ENCODE assay signal across 8 cellular contexts in the genomic region with DNA sequence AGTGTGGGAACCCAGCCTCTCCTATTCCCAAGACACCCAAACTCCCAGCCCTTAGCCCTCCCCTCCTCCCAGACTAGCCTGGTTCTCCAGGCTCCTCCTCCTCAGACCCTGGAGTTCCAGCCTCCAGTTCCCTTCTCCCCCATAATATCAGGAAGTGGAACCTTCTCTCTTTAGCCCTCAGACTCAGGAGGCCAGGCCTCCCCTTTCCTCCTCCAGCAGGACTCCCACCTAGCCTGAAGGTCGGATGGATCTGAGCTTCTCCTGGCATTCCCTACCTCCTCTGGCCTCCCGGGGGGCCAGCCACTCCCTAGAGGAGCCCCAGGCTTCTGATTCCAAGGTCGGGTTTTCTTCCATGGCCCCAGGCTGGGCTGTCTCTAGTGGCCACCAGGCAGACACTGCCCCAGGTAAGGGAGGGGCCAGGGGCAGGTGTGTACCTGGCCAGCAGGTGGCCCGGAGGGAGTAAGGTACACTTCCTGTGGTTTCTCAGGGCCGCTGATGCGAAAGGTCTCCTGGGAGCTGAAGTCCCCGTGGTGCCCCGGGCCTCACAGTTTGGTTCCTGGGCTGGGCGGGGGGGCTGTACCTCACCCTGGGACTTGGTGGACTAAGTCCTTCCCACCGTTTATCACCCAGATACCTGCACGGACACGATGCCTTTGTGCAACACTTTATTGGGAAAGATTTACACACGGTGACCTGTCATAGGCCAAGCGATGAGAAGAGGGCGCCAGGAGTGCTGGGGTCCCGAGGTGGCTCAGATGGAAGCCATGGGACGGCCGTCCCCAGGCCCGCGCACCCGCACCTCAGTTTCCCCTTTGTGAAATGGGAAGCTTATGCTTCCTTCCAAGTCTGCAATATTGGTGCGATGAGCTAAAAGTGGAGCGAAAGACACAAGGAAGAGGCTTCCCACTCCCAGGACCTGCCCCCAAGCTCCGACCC. TPM values are rescaled to one million over a fixed set of nuclear protein-coding genes. Genes with fewer than 3 reads are reported as not detected.
DNase-seq lines count a peak whose midpoint lies in the region; ATAC-seq and TF ChIP-seq lines count a peak whose summit lies in the region.

A gene with protein sequence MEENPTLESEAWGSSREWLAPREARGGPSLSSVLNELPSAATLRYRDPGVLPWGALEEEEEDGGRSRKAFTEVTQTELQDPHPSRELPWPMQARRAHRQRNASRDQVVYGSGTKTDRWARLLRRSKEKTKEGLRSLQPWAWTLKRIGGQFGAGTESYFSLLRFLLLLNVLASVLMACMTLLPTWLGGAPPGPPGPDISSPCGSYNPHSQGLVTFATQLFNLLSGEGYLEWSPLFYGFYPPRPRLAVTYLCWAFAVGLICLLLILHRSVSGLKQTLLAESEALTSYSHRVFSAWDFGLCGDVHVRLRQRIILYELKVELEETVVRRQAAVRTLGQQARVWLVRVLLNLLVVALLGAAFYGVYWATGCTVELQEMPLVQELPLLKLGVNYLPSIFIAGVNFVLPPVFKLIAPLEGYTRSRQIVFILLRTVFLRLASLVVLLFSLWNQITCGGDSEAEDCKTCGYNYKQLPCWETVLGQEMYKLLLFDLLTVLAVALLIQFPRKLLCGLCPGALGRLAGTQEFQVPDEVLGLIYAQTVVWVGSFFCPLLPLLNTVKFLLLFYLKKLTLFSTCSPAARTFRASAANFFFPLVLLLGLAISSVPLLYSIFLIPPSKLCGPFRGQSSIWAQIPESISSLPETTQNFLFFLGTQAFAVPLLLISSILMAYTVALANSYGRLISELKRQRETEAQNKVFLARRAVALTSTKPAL (minus strand): TSS at position 397 of the 936 bp plus-strand sequence. CDS start 43 bp downstream, at position 354.

- in situ Hi-C loops in GM13977 (cut with MboI; ENCODE audit: low pct_unique_long_range_greater_than_20kb, low sequenced_read_pairs, unreplicated experiment): no loop called here

- H3K4me3 ChIP-seq in fibroblast of mammary gland (ENCODE audit: control insufficient read depth, low read depth, low read length) (no peak within 1 kb of the TSS), psoas muscle (peak within 1 kb of the TSS; percentile 29), tibial artery (no peak within 1 kb of the TSS), testis (no peak within 1 kb of the TSS)

- H3K27me3 ChIP-seq in psoas muscle (ENCODE audit: insufficient read depth in 3 of 3, low read length in 2 of 3): peaks cover 0 to 18% (median 8%) of the 10 kb centered on the region in 3 donors
- peaks cover 0 to 21% of the 10 kb centered on the region in 2 donors for H3K27me3 ChIP-seq in tibial artery
- H3K27me3 ChIP-seq in testis: no peaks in the 10 kb centered on the region

- 19 to 27% (median 24%) methylated on average over 23 to 24 of the region's 24 CpGs for WGBS in psoas muscle, 3 donors
- 46 to 71% methylated on average over 8 to 24 of the region's 24 CpGs for WGBS in testis, 2 donors

- H3K27ac ChIP-seq in psoas muscle (no peak within 1 kb of the TSS), tibial artery (no peak within 1 kb of the TSS), testis (no peak within 1 kb of the TSS)

- TF ChIP-seq CTCF in GM13977 (IDR thresholded peaks at IDR 0.05; ENCODE audit: extremely low read depth, insufficient read depth, missing control alignments) (peak; percentile 10), fibroblast of mammary gland (conservative IDR thresholded peaks at IDR 0.05; ENCODE audit: control insufficient read depth, insufficient read depth, low read depth, low read length) (no peak), psoas muscle (IDR thresholded peaks at IDR 0.05) (no peak), tibial artery (IDR thresholded peaks at IDR 0.05) (no peak), testis (IDR thresholded peaks at IDR 0.05) (no peak)

- DNase-seq in GM13977 (ENCODE audit: low spot score): no peak
- peak; percentile 86 for DNase-seq in NCI-H510A treated with DMSO at 0.1 percent for 48 hours (lab: John Stamatoyannopoulos, UW)
- peak; percentile 35 for DNase-seq in fibroblast of mammary gland (ENCODE audit: low read depth)
- no peak for DNase-seq in psoas muscle
- DNase-seq in tibial artery: no peak
- no peak for DNase-seq in testis
- DNase-seq in activated CD4-positive, alpha-beta T cell treated with anti-CD3 and anti-CD28 coated beads, Interleukin-2, amount 50 U/mL, for 4 hours: no peak

- intact Hi-C loops in psoas muscle (cut with DNase I): no loop called here
- intact Hi-C loops in tibial artery (cut with DNase I; ENCODE audit: low total_unique reads): no loop called here
- intact Hi-C loops in testis (cut with DNase I; ENCODE audit: low total_unique reads): no loop called here

- ATAC-seq in psoas muscle: no peak
- no peak for ATAC-seq in HG02759 (IDR thresholded peaks at IDR 0.05; ENCODE audit: unreplicated experiment)

- TF ChIP-seq POLR2A in testis (IDR thresholded peaks at IDR 0.05): no peak

- H3K4me1 ChIP-seq in psoas muscle (no peaks in the 10 kb centered on the region), tibial artery (peaks cover 0 to 18% (median 3%) of the 10 kb centered on the region in 4 donors), testis (peaks cover 6% of the 10 kb centered on the region)

- H3K36me3 ChIP-seq in psoas muscle (ENCODE audit: insufficient read depth in 1 of 2, low read depth in 1 of 2) (no peaks in the 10 kb centered on the region), tibial artery (peaks cover 0 to 13% (median 13%) of the 10 kb centered on the region in 3 donors), testis (ENCODE audit: low read depth, missing control alignments) (no peaks in the 10 kb centered on the region)

- no peaks in the 10 kb centered on the region for H3K9me3 ChIP-seq in psoas muscle
- H3K9me3 ChIP-seq in tibial artery: no peaks in the 10 kb centered on the region
- H3K9me3 ChIP-seq in testis: no peaks in the 10 kb centered on the region

RNA-seq across cellular contexts. Expression of the gene that starts here (rescaled TPM):
- total RNA-seq in psoas muscle: 1 to 10 TPM in 1 of 4 donors, under 1 TPM in 2, not detected in 1; 0.55 to 2.5 (median 0.74) TPM
- polyA plus RNA-seq in psoas muscle: under 1 TPM; 0.64 to 0.70 (median 0.70) TPM
- under 1 TPM; 0.31 to 0.43 TPM for total RNA-seq in testis
- 4.1 TPM for polyA plus RNA-seq in testis (ENCODE audit: insufficient read depth, low read depth, low replicate concordance)

Comparison
In these comparisons a context has a peak if more than half of its experiments do, and no peak if none do; other contexts are left out.
1. DNase-seq: peak in NCI-H510A treated with DMSO at 0.1 percent for 48 hours (single experiment) and fibroblast of mammary gland (single experiment); none in GM13977 (single experiment), psoas muscle (0 of 2), tibial artery (0 of 2), testis (single experiment) and activated CD4-positive, alpha-beta T cell treated with anti-CD3 and anti-CD28 coated beads, Interleukin-2, amount 50 U/mL, for 4 hours (0 of 2).